Comparison of ENCODE assay signal across 9 cellular contexts in the genomic region with DNA sequence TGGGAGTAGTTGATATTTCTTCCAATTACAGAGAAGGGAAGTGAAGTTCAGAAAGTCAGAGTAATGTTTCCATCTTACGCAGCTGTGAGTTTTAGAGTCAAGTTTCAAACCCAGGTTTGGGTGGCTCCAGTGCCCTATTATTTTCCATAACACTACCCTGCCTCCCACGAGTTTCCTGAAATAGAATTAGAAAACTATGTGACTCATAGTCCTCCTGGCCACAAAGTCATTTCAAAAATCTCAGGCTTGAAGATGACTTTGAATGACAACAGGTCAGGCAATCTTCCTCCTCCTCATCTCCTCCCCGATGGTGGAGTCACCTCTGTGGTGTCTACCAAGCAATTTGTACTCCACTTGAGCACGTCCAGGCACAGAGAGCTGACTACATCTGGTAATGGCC.
DNase-seq lines count a peak whose midpoint lies in the region; ATAC-seq, FAIRE-seq and TF ChIP-seq lines count a peak whose summit lies in the region.
"Had no signal": no experiment of that assay in that cellular context is flagged by ENCODE, and none has a peak within 500 bp of the region (broad histone marks: within the 10 kb centered on the region; RNA-seq: fewer than 3 reads in every experiment).

No MANE protein-coding gene starts in this region.

- no peak overlapping the region for H3K9ac ChIP-seq in GM12878 (ENCODE audit: control insufficient read depth, insufficient read depth, low read length)

- RAD21 ChIA-PET in GM12878 (lab: Charles Lee; ENCODE audit: unreplicated experiment) = no interaction called here

- no peak overlapping the region for H3K27ac ChIP-seq in GM12878 (ENCODE audit: control insufficient read depth, insufficient read depth)

- H3K36me3 ChIP-seq in GM12878 (ENCODE audit: control insufficient read depth in 2 of 2, insufficient read depth in 2 of 2, low read length in 1 of 2) (no peaks in the 10 kb centered on the region), MG63 (no peaks in the 10 kb centered on the region), HAP-1 (replicated peaks) (no peaks in the 10 kb centered on the region)

- CTCF ChIA-PET in GM12878 (lab: Yijun Ruan, JAX) = interaction anchor here (0.9 kb wide), 1 partner anchor 495 kb away, joined by 3 read pairs; no protein-coding TSS in a partner anchor

- 9% methylated on average over 4 of the region's 4 CpGs for WGBS in GM12878 (ENCODE audit: insufficient coverage, insufficient replicate concordance, low lambda C conversion rate, missing lambda C conversion rate)

- no peaks in the 10 kb centered on the region for H3K79me2 ChIP-seq in GM12878 (ENCODE audit: control insufficient read depth, insufficient read depth, low read length)

- intact Hi-C loops in GM12878 (cut with micrococcal nuclease; ENCODE audit: unreplicated experiment) = loop anchor here (10.0 kb wide), 1 partner anchor 640 kb away; no protein-coding TSS in a partner anchor

- SMC1A ChIA-PET in GM12878 (lab: Charles Lee; ENCODE audit: uncharacterized antibody, unreplicated experiment) = interaction anchor here (1.2 to 1.7 kb wide), 3 partner anchors 13 to 81 kb away, joined by 3 to 6 read pairs (median 3); no protein-coding TSS in a partner anchor

- no peak overlapping the region for H2AFZ ChIP-seq in GM12878 (ENCODE audit: control insufficient read depth, low read depth, low read length)

- no peak for FAIRE-seq in GM12878 (lab: Jason Lieb, UNC)

- H3K27me3 ChIP-seq in GM12878 (replicated peaks in 1 of 2; ENCODE audit: control insufficient read depth in 2 of 2, insufficient read depth in 2 of 2, low read length in 1 of 2) (no peaks in the 10 kb centered on the region), MG63 (no peaks in the 10 kb centered on the region), HAP-1 (ENCODE audit: low read depth) (no peaks in the 10 kb centered on the region)

- no peaks in the 10 kb centered on the region for H4K20me1 ChIP-seq in GM12878 (ENCODE audit: control insufficient read depth, insufficient read depth)

- ATAC-seq in GM19351 (IDR thresholded peaks at IDR 0.05; ENCODE audit: unreplicated experiment) (peak; percentile 48), HG03378 (IDR thresholded peaks at IDR 0.05; ENCODE audit: unreplicated experiment) (peak; percentile 50), GM12878 (peak; percentile 3; the same call in 2 of the 3 replicates)

- H3K9me3 ChIP-seq in GM12878 (replicated peaks; ENCODE audit: control insufficient read depth, insufficient read depth, low read length) = no peaks in the 10 kb centered on the region
- no peaks in the 10 kb centered on the region for H3K9me3 ChIP-seq in MG63
- no peaks in the 10 kb centered on the region for H3K9me3 ChIP-seq in HAP-1

- peak; percentile 11 to 59; a peak in 1 of 4 replicates for TF ChIP-seq EP300 in GM12878 (IDR thresholded peaks at IDR 0.05; ENCODE audit: borderline replicate concordance in 1 of 2, control insufficient read depth in 1 of 2, low read depth in 2 of 2, low read length in 2 of 2)

- TF ChIP-seq POLR2A in GM12878 (IDR thresholded peaks at IDR 0.05; ENCODE audit: low read depth, low read length) = no peak

- peak overlapping the region; percentile 23; the same call in 1 of the 2 replicates for H3K4me2 ChIP-seq in GM12878 (ENCODE audit: control insufficient read depth, insufficient read depth)

- TF ChIP-seq CTCF in AG10803 (conservative IDR thresholded peaks at IDR 0.05; ENCODE audit: low read length) (no peak), GM12878 (IDR thresholded peaks at IDR 0.05 in 2 of 3, conservative IDR thresholded peaks at IDR 0.05 in 1 of 3; ENCODE audit: control insufficient read depth in 2 of 3, extremely low read depth in 1 of 3, insufficient read depth in 1 of 3, low read depth in 3 of 3, low read length in 3 of 3) (no peak)

- H3K4me3 ChIP-seq in AG10803 (ENCODE audit: low read length) = no peak overlapping the region
- no peak overlapping the region for H3K4me3 ChIP-seq in GM12878
- H3K4me3 ChIP-seq in MG63 = no peak overlapping the region
- H3K4me3 ChIP-seq in HAP-1 = no peak overlapping the region

- TF ChIP-seq RAD21 in GM12878 (IDR thresholded peaks at IDR 0.05; ENCODE audit: insufficient read depth, low read depth, low read length) = no peak

- peaks cover 45% of the 10 kb centered on the region for H3K4me1 ChIP-seq in GM12878 (ENCODE audit: control insufficient read depth, insufficient read depth, low read length)
- no peaks in the 10 kb centered on the region for H3K4me1 ChIP-seq in HAP-1

- in situ Hi-C loops in GM12878 (cut with MboI) = no loop called here
- in situ Hi-C loops in HAP-1 (cut with MboI; ENCODE audit: low sequenced_read_pairs) = no loop called here

- DNase-seq in AG10803 (ENCODE audit: low read depth) = peak; percentile 61
- DNase-seq in GM12878 (ENCODE audit: low read depth, low spot score) = peak; percentile 55
- DNase-seq in MG63 = no peak
- no peak for DNase-seq in HAP-1 (ENCODE audit: low spot score in 2 of 2)
- DNase-seq in anterior cingulate cortex (lab: John Stamatoyannopoulos, UW) = no peak
- no peak for DNase-seq in NCI-H510A (lab: John Stamatoyannopoulos, UW)
- DNase-seq: NCI-H510A treated with DMSO at 0.1 percent for 48 hours had no signal

- no TSS peak for BruUV-seq in GM12878 (replicated peaks; lab: Mats Ljungman, UMichigan)

- POLR2A ChIA-PET in GM12878 (lab: Charles Lee) = no interaction called here

TF ChIP-seq in GM12878, 131 proteins besides CTCF, POLR2A, EP300 and RAD21 (continues in another document):
- TF ChIP-seq JUNB (IDR thresholded peaks at IDR 0.05) = peak; percentile 68
- no peak for TF ChIP-seq TCF7 (IDR thresholded peaks at IDR 0.05; ENCODE audit: borderline replicate concordance)
- TF ChIP-seq MEF2B (IDR thresholded peaks at IDR 0.05; ENCODE audit: partially characterized antibody, poor library complexity, severe bottlenecking) = peak; percentile 82
- TF ChIP-seq BHLHE40 (IDR thresholded peaks at IDR 0.05; ENCODE audit: borderline replicate concordance in 1 of 2, low read depth in 2 of 2, low read length in 1 of 2) = 0 out of 4 replicates have a peak, but pooled peaks of 1 of the 2 experiments have one; percentile 16
- TF ChIP-seq ZNF384 (IDR thresholded peaks at IDR 0.05; ENCODE audit: borderline replicate concordance, low read depth, low read length) = no peak
- no peak for TF ChIP-seq ESRRA (IDR thresholded peaks at IDR 0.05; ENCODE audit: low read length)
- TF ChIP-seq GABPA (IDR thresholded peaks at IDR 0.05; ENCODE audit: low read depth) = 0 out of 2 replicates have a peak, but pooled peaks have one; percentile 45
- peak; percentile 89 for TF ChIP-seq NFIC (IDR thresholded peaks at IDR 0.05; ENCODE audit: low read depth, low read length)
- TF ChIP-seq IKZF1 (conservative IDR thresholded peaks at IDR 0.05) = no peak; the same call in 1 of the 2 replicates
- no peak for TF ChIP-seq STAT1 (conservative IDR thresholded peaks at IDR 0.05)
- TF ChIP-seq ETV6 (conservative IDR thresholded peaks at IDR 0.05 in 1 of 2, IDR thresholded peaks at IDR 0.05 in 1 of 2; ENCODE audit: borderline replicate concordance in 1 of 2, low read depth in 1 of 2) = peak in 1 of 2 experiments; percentile 66; a peak in 2 of 4 replicates
- TF ChIP-seq ATF7 (IDR thresholded peaks at IDR 0.05; ENCODE audit: low read depth) = peak; percentile 31; the same call in 1 of the 2 replicates
- TF ChIP-seq KAT2A (conservative IDR thresholded peaks at IDR 0.05; ENCODE audit: control insufficient read depth, low read depth, low read length) = no peak
- TF ChIP-seq MTA3 (IDR thresholded peaks at IDR 0.05; ENCODE audit: borderline replicate concordance, low read length) = peak; percentile 84; the same call in 1 of the 2 replicates
- peak; percentile 78 for TF ChIP-seq EED (IDR thresholded peaks at IDR 0.05; ENCODE audit: low read depth)
- TF ChIP-seq ZNF622 (IDR thresholded peaks at IDR 0.05) = no peak
- 0 out of 3 replicates have a peak, but pooled peaks of 1 of the 2 experiments have one; percentile 12 for TF ChIP-seq EGR1 (IDR thresholded peaks at IDR 0.05; ENCODE audit: borderline replicate concordance in 1 of 2, low read depth in 2 of 2, low read length in 2 of 2)
- TF ChIP-seq, protein P1, sequence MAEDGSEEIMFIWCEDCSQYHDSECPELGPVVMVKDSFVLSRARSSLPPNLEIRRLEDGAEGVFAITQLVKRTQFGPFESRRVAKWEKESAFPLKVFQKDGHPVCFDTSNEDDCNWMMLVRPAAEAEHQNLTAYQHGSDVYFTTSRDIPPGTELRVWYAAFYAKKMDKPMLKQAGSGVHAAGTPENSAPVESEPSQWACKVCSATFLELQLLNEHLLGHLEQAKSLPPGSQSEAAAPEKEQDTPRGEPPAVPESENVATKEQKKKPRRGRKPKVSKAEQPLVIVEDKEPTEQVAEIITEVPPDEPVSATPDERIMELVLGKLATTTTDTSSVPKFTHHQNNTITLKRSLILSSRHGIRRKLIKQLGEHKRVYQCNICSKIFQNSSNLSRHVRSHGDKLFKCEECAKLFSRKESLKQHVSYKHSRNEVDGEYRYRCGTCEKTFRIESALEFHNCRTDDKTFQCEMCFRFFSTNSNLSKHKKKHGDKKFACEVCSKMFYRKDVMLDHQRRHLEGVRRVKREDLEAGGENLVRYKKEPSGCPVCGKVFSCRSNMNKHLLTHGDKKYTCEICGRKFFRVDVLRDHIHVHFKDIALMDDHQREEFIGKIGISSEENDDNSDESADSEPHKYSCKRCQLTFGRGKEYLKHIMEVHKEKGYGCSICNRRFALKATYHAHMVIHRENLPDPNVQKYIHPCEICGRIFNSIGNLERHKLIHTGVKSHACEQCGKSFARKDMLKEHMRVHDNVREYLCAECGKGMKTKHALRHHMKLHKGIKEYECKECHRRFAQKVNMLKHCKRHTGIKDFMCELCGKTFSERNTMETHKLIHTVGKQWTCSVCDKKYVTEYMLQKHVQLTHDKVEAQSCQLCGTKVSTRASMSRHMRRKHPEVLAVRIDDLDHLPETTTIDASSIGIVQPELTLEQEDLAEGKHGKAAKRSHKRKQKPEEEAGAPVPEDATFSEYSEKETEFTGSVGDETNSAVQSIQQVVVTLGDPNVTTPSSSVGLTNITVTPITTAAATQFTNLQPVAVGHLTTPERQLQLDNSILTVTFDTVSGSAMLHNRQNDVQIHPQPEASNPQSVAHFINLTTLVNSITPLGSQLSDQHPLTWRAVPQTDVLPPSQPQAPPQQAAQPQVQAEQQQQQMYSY (CRISPR knock-in tag; IDR thresholded peaks at IDR 0.05) = no peak
- no peak for TF ChIP-seq SMAD5 (IDR thresholded peaks at IDR 0.05; ENCODE audit: low read depth)
- peak; percentile 66; the same call in 1 of the 2 replicates for TF ChIP-seq MTA2 (IDR thresholded peaks at IDR 0.05; ENCODE audit: low read depth)
- TF ChIP-seq SUPT20H (IDR thresholded peaks at IDR 0.05; ENCODE audit: borderline replicate concordance, control insufficient read depth, low read depth, low read length) = no peak
- TF ChIP-seq STAT3 (IDR thresholded peaks at IDR 0.05; ENCODE audit: low read depth, low read length) = no peak
- TF ChIP-seq FOXM1 (IDR thresholded peaks at IDR 0.05; ENCODE audit: low read depth, low read length) = peak; percentile 82; the same call in 1 of the 2 replicates

Comparison
In these comparisons a context has a peak if more than half of its experiments do, and no peak if none do; other contexts are left out.
1. DNase-seq: peak in AG10803 (single experiment) and GM12878 (single experiment); none in MG63 (single experiment), HAP-1 (0 of 2), anterior cingulate cortex (0 of 58) and NCI-H510A (single experiment).
2. Peak in every context shown above with its lines, with median percentiles within 50 percentile points of each other: ATAC-seq.